ENCODE assay signal across 10 cellular contexts in genomic region chr17:47280072-47280811, GRCh38. TPM values are rescaled to one million over a fixed set of nuclear protein-coding genes. Genes with fewer than 3 reads are reported as not detected.
A peak's percentile ranks its signal among the peaks of the same experiment; 100 is the strongest.
DNase-seq lines count a peak whose midpoint lies in the region; ATAC-seq and TF ChIP-seq lines count a peak whose summit lies in the region.
"Had no signal": no experiment of that assay in that cellular context is flagged by ENCODE, and none has a peak within 500 bp of the region (broad histone marks: within the 10 kb centered on the region; RNA-seq: fewer than 3 reads in every experiment).

No MANE protein-coding gene starts in this region.

- DNase-seq in AG20443 (ENCODE audit: low spot score) (peak; percentile 28), PC-9 (no peak), esophagus muscularis mucosa (ENCODE audit: extremely low spot score) (no peak), H9 (no peak), NCI-H2107 treated with DMSO at 0.1 percent for 48 hours (lab: John Stamatoyannopoulos, UW; ENCODE audit: unreplicated experiment) (no peak), NCI-H510A (lab: John Stamatoyannopoulos, UW) (no peak)
- DNase-seq: CD8-positive, alpha-beta memory T cell had no signal

- H2BK120ac ChIP-seq in H9 (ENCODE audit: low read depth, low read length, poor library complexity, severe bottlenecking), result no peak overlapping the region

- ATAC-seq in GM19463 (IDR thresholded peaks at IDR 0.05; ENCODE audit: unreplicated experiment), result no peak

- H3K4ac ChIP-seq in H9 (ENCODE audit: low read depth, low read length), result no peak overlapping the region

- TF ChIP-seq EP300 in esophagus muscularis mucosa (IDR thresholded peaks at IDR 0.05), result no peak

- intact Hi-C loops in PC-9 (cut with micrococcal nuclease; ENCODE audit: unreplicated experiment), result no loop called here
- intact Hi-C loops in esophagus muscularis mucosa (cut with DNase I), result no loop called here

- H3K23ac ChIP-seq in H9 (ENCODE audit: insufficient read length, low read depth, low read length), result no peak overlapping the region

- H2AFZ ChIP-seq in PC-9 (no peak overlapping the region), parathyroid adenoma (peak overlapping the region; percentile 68), H9 (ENCODE audit: low read length) (no peak overlapping the region)

- H3K79me2 ChIP-seq in PC-9 (ENCODE audit: low read depth) (no peaks in the 10 kb centered on the region), parathyroid adenoma (no peaks in the 10 kb centered on the region), H9 (ENCODE audit: insufficient read depth, low read length) (no peaks in the 10 kb centered on the region)

- no peak overlapping the region for H3K9ac ChIP-seq in parathyroid adenoma
- no peak overlapping the region for H3K9ac ChIP-seq in H9 (ENCODE audit: extremely low read depth, insufficient read length, low read length)

- no peak overlapping the region for H3T11ph ChIP-seq in H9 (ENCODE audit: low read length)

- no peak overlapping the region for H3K18ac ChIP-seq in H9 (ENCODE audit: insufficient read length, low read depth, low read length)

- no peaks in the 10 kb centered on the region for H3K36me3 Mint-ChIP-seq in H9 (ENCODE audit: insufficient read depth in 1 of 3, low read depth in 3 of 3)
- H3K36me3 Mint-ChIP-seq: CD8-positive, alpha-beta memory T cell had no signal

- no peak overlapping the region for H3K4me3 ChIP-seq in PC-9
- H3K4me3 ChIP-seq in esophagus muscularis mucosa, result no peak overlapping the region
- no peak overlapping the region for H3K4me3 ChIP-seq in parathyroid adenoma (ENCODE audit: low read depth, low read length)

- no peak overlapping the region for H3K4me3 Mint-ChIP-seq in H9
- H3K4me3 Mint-ChIP-seq: CD8-positive, alpha-beta memory T cell had no signal

- H2AK5ac ChIP-seq in H9 (ENCODE audit: insufficient read length, low read length), result no peak overlapping the region

- H3K27me3 ChIP-seq in PC-9 (ENCODE audit: insufficient read depth, low read depth) (no peaks in the 10 kb centered on the region), esophagus muscularis mucosa (no peaks in the 10 kb centered on the region), parathyroid adenoma (ENCODE audit: control insufficient read depth, insufficient read depth, low read length) (no peaks in the 10 kb centered on the region), H9 (ENCODE audit: insufficient read depth, low read length) (no peaks in the 10 kb centered on the region)

- POLR2A ChIA-PET in PC-9 (lab: Charles Lee; ENCODE audit: unreplicated experiment), result no interaction called here

- H2BK20ac ChIP-seq in H9 (ENCODE audit: low read depth, low read length, poor library complexity, severe bottlenecking), result no peak overlapping the region

- no peaks in the 10 kb centered on the region for H3K79me1 ChIP-seq in H9 (ENCODE audit: insufficient read depth, low read depth, low read length, poor library complexity, severe bottlenecking)

- H3K9me3 ChIP-seq in PC-9 (ENCODE audit: insufficient read depth, low read depth) (no peaks in the 10 kb centered on the region), esophagus muscularis mucosa (no peaks in the 10 kb centered on the region), parathyroid adenoma (ENCODE audit: control insufficient read depth, low read length) (no peaks in the 10 kb centered on the region), H9 (ENCODE audit: control insufficient read depth, low read depth, low read length) (no peaks in the 10 kb centered on the region)

- no peaks in the 10 kb centered on the region; the same call in 1 of the 2 replicates for H3K9me2 ChIP-seq in PC-9 (ENCODE audit: insufficient read depth)

- H4K20me1 ChIP-seq in PC-9 (ENCODE audit: insufficient read depth) (no peaks in the 10 kb centered on the region), H9 (ENCODE audit: control insufficient read depth, insufficient read depth, insufficient read length) (no peaks in the 10 kb centered on the region)

- H3K27ac Mint-ChIP-seq in H9, result no peak overlapping the region
- H3K27ac Mint-ChIP-seq: CD8-positive, alpha-beta memory T cell had no signal

- CTCF ChIA-PET in PC-9 (lab: Charles Lee), result no interaction called here

- no peak overlapping the region for H4K91ac ChIP-seq in H9 (ENCODE audit: insufficient read length, low read depth, low read length)

- no TSS peak for BruUV-seq in PC-9 (replicated peaks; lab: Mats Ljungman, UMichigan)

- H3K14ac ChIP-seq in H9 (ENCODE audit: insufficient read depth, low read length), result no peak overlapping the region

- H2BK12ac ChIP-seq in H9 (ENCODE audit: insufficient read length, low read depth, low read length), result no peak overlapping the region

- H3K36me3 ChIP-seq in PC-9 (ENCODE audit: low read depth), result no peaks in the 10 kb centered on the region
- peaks cover 0 to 20% (median 2%) of the 10 kb centered on the region in 4 donors for H3K36me3 ChIP-seq in esophagus muscularis mucosa
- no peaks in the 10 kb centered on the region for H3K36me3 ChIP-seq in parathyroid adenoma (ENCODE audit: control insufficient read depth, insufficient read depth, low read length)

- no peak for TF ChIP-seq CTCF in PC-9 (conservative IDR thresholded peaks at IDR 0.05)
- TF ChIP-seq CTCF in esophagus muscularis mucosa (IDR thresholded peaks at IDR 0.05), result no peak
- no peak for TF ChIP-seq CTCF in parathyroid adenoma (IDR thresholded peaks at IDR 0.05)
- no peak for TF ChIP-seq CTCF in H9 (conservative IDR thresholded peaks at IDR 0.05)

- no peak overlapping the region for H2BK5ac ChIP-seq in H9 (ENCODE audit: insufficient read length, low read length)

- no peak overlapping the region for H4K5ac ChIP-seq in H9 (ENCODE audit: insufficient read length, low read depth, low read length)

- H4K8ac ChIP-seq in H9 (replicated peaks; ENCODE audit: insufficient read length, low read depth, low read length), result no peak overlapping the region

- WGBS in esophagus muscularis mucosa, result 80% methylated on average over 11 of the region's 14 CpGs
- no CpG with 5 or more reads among the region's 14 CpGs for WGBS in H9 (ENCODE audit: extremely low coverage, insufficient read length, low lambda C conversion rate)

- H3K4me2 ChIP-seq in PC-9, result peak overlapping the region; percentile 59
- no peak overlapping the region for H3K4me2 ChIP-seq in parathyroid adenoma (ENCODE audit: low read length)
- no peak overlapping the region for H3K4me2 ChIP-seq in H9 (ENCODE audit: insufficient read depth, insufficient read length, low read length)

- peaks cover 61% of the 10 kb centered on the region for H3K4me1 ChIP-seq in PC-9 (replicated peaks; ENCODE audit: insufficient read depth)
- H3K4me1 ChIP-seq in esophagus muscularis mucosa, result peaks cover 57 to 65% (median 61%) of the 10 kb centered on the region in 4 donors
- peaks cover 52% of the 10 kb centered on the region for H3K4me1 ChIP-seq in parathyroid adenoma
- H3K4me1 ChIP-seq in H9 (ENCODE audit: insufficient read depth, low read length), result peaks cover 21% of the 10 kb centered on the region

- no peak overlapping the region for H3K56ac ChIP-seq in H9 (ENCODE audit: insufficient read length, low read depth, low read length)

- H2BK15ac ChIP-seq in H9 (ENCODE audit: low read depth, low read length), result no peak overlapping the region

- peaks cover 5% of the 10 kb centered on the region for H3K27me3 Mint-ChIP-seq in H9 (ENCODE audit: low read depth)

- no peaks in the 10 kb centered on the region for H3K23me2 ChIP-seq in H9 (ENCODE audit: insufficient read length, low read depth, low read length, poor library complexity, severe bottlenecking)

- no peaks in the 10 kb centered on the region for H3K9me3 Mint-ChIP-seq in H9
- H3K9me3 Mint-ChIP-seq: CD8-positive, alpha-beta memory T cell had no signal

- H3K4me1 Mint-ChIP-seq in H9, result peaks cover 36 to 38% of the 10 kb centered on the region in 2 experiments
- H3K4me1 Mint-ChIP-seq: CD8-positive, alpha-beta memory T cell had no signal

- TF ChIP-seq POLR2A in esophagus muscularis mucosa (IDR thresholded peaks at IDR 0.05; ENCODE audit: low read depth), result no peak

- H3K27ac ChIP-seq in PC-9 (peak overlapping the region; percentile 87), esophagus muscularis mucosa (replicated peaks in 1 of 4) (peak overlapping the region; percentile 89 to 95 (median 91)), parathyroid adenoma (peak overlapping the region; percentile 94), H9 (ENCODE audit: insufficient read length, low read depth, low read length) (no peak overlapping the region)

- H3F3A ChIP-seq in PC-9 (ENCODE audit: insufficient read depth, low read depth), result peaks cover 34% of the 10 kb centered on the region

RNA-seq across cellular contexts. Expression of gene ITGB3, which starts 26.6 kb away (rescaled TPM):
- total RNA-seq in PC-9 (2021) (0.31 and 0.50 TPM in 2 replicates), esophagus muscularis mucosa (10 to 100 TPM; 48.6 to 61.5 (median 54.9) TPM), H9 (2021) (not detected in 2 replicates)
- total RNA-seq: NCI-H460 had no signal

RNA-seq across cellular contexts. Expression of gene EFCAB13, which starts 43.5 kb away (rescaled TPM):
- total RNA-seq in PC-9 (2021), result 3.2 and 3.3 TPM in 2 replicates
- total RNA-seq in esophagus muscularis mucosa, result 10 to 100 TPM in 1 of 4 donors, 1 to 10 TPM in 3; 4.0 to 12.9 (median 7.1) TPM
- total RNA-seq in H9 (2021), result 1.6 and 3.1 TPM in 2 replicates

Comparison
In these comparisons a context has a peak if more than half of its experiments do, and no peak if none do; other contexts are left out.
1. RNA of gene ITGB3, which starts 26.6 kb away (total RNA-seq): 48.6 to 61.5 TPM in esophagus muscularis mucosa; 0.31 to 0.50 TPM in PC-9 and not detected in H9; every median in the first group is over 10 times any median in the second.